ENCODE assay signal across 21 cellular contexts in the genomic region with DNA sequence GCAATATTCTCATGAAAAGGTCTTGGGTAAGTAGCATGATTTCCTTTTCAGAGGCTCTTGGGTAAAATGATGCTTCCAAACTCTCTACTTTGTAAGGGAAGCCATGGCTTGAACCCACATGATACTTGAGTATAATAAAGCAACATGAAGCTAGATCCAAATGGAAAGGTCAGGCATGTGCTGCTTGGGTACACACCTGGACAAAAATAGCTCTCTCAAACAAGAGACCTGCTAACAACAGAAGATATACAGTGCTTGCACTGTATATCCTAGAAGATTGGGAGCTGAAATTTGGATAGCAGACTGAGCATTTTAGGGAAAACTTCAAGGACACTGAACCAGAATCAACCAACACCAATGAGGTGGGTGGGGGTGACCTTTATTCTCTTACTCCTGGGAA. TPM values are rescaled to one million over a fixed set of nuclear protein-coding genes. Genes with fewer than 3 reads are reported as not detected.
DNase-seq lines count a peak whose midpoint lies in the region; ATAC-seq and TF ChIP-seq lines count a peak whose summit lies in the region.
"Had no signal": no experiment of that assay in that cellular context is flagged by ENCODE, and none has a peak within 500 bp of the region (broad histone marks: within the 10 kb centered on the region; RNA-seq: fewer than 3 reads in every experiment).

No MANE protein-coding gene starts in this region.

- DNase-seq in DMS53 (lab: John Stamatoyannopoulos, UW) (peak; percentile 10), DMS53 treated with DMSO at 0.1 percent for 48 hours (lab: John Stamatoyannopoulos, UW; ENCODE audit: unreplicated experiment) (no peak), NCI-H748 (lab: John Stamatoyannopoulos, UW; ENCODE audit: unreplicated experiment) (peak; percentile 17), NCI-H748 treated with DMSO at 0.1 percent for 48 hours (lab: John Stamatoyannopoulos, UW) (no peak), left ventricle myocardium superior (no peak), right atrium auricular region (ENCODE audit: low spot score) (no peak)
- DNase-seq: Caco-2; CD4-positive, CD25-positive, alpha-beta regulatory T cell; CD8-positive, alpha-beta T cell; DMS153; DMS79 treated with DMSO at 0.1 percent for 48 hours; GF-D8; GOT3; HFFc6 had no signal

- TF ChIP-seq CTCF in right atrium auricular region (IDR thresholded peaks at IDR 0.05) = no peak

- no peaks in the 10 kb centered on the region for H3K9me3 ChIP-seq in right atrium auricular region
- H3K9me3 ChIP-seq: Caco-2, HAP-1 had no signal

- H3K27me3 ChIP-seq in right atrium auricular region = no peaks in the 10 kb centered on the region
- H3K27me3 ChIP-seq: BLaER1 had no signal

- H3K4me3 ChIP-seq in right atrium auricular region = no peak overlapping the region
- H3K4me3 ChIP-seq: BLaER1, HAP-1 had no signal

- H3K36me3 ChIP-seq in right atrium auricular region = no peaks in the 10 kb centered on the region
- H3K36me3 ChIP-seq: BLaER1, HAP-1 had no signal

- no peak overlapping the region for H3K27ac ChIP-seq in right atrium auricular region
- H3K27ac ChIP-seq: 22Rv1, BLaER1, C4-2B had no signal

- intact Hi-C loops in left ventricle myocardium superior (cut with micrococcal nuclease) = no loop called here

- no peaks in the 10 kb centered on the region for H3K4me1 ChIP-seq in right atrium auricular region
- H3K4me1 ChIP-seq: BLaER1, Caco-2, HAP-1 had no signal

- peak; percentile 77 for ATAC-seq in left ventricle myocardium superior
- ATAC-seq: CD8-positive, alpha-beta T cell had no signal

RNA-seq across cellular contexts. Expression of a gene that starts 40.2 kb away (rescaled TPM):
- total RNA-seq in left ventricle myocardium superior (0.20 TPM), right atrium auricular region (not detected)
- total RNA-seq: B cell; CD4-positive, CD25-positive, alpha-beta regulatory T cell; CD8-positive, alpha-beta T cell; Daoy; G401; HFFc6 had no signal

Comparison
In these comparisons a context has a peak if more than half of its experiments do, and no peak if none do; other contexts are left out.
1. DNase-seq: peak in DMS53 (single experiment) and NCI-H748 (single experiment); none in DMS53 treated with DMSO at 0.1 percent for 48 hours (single experiment), NCI-H748 treated with DMSO at 0.1 percent for 48 hours (single experiment), left ventricle myocardium superior (single experiment) and right atrium auricular region (single experiment).